20 cellular contexts compared by ENCODE assay signal in genomic region chr12:69589082-69589481, GRCh38. TPM values are rescaled to one million over a fixed set of nuclear protein-coding genes. Genes with fewer than 3 reads are reported as not detected.
A peak's percentile ranks its signal among the peaks of the same experiment; 100 is the strongest.
DNase-seq lines count a peak whose midpoint lies in the region; ATAC-seq, FAIRE-seq and TF ChIP-seq lines count a peak whose summit lies in the region.
"Had no signal": no experiment of that assay in that cellular context is flagged by ENCODE, and none has a peak within 500 bp of the region (broad histone marks: within the 10 kb centered on the region; RNA-seq: fewer than 3 reads in every experiment).

No MANE protein-coding gene starts in this region.

- H3K4me2 ChIP-seq in HepG2 (ENCODE audit: low read depth, low read length) = no peak overlapping the region
- H3K4me2 ChIP-seq: A549, GM23338 had no signal

- no peak overlapping the region for H3K4me3 Mint-ChIP-seq in activated CD4-positive, alpha-beta T cell treated with anti-CD3 and anti-CD28 coated beads for 36 hours
- peak overlapping the region; percentile 48 for H3K4me3 Mint-ChIP-seq in neural crest cell
- H3K4me3 Mint-ChIP-seq: CD4-positive, alpha-beta memory T cell; GM23338 had no signal

- TF ChIP-seq POLR2A in HepG2 (IDR thresholded peaks at IDR 0.05; ENCODE audit: insufficient read depth in 1 of 2, low read depth in 2 of 2, low read length in 2 of 2) (no peak; a peak in 1 of 4 replicates), right lobe of liver (IDR thresholded peaks at IDR 0.05) (no peak)

- H3K4me1 Mint-ChIP-seq in activated CD4-positive, alpha-beta T cell treated with anti-CD3 and anti-CD28 coated beads for 36 hours = peaks cover 37% of the 10 kb centered on the region
- H3K4me1 Mint-ChIP-seq in neural crest cell = peaks cover 15% of the 10 kb centered on the region
- H3K4me1 Mint-ChIP-seq: GM23338 had no signal

- no peak overlapping the region for H2AFZ ChIP-seq in HepG2 (ENCODE audit: low read length)
- H2AFZ ChIP-seq: GM23338 had no signal

- H4K20me1 ChIP-seq in HepG2 (ENCODE audit: insufficient read depth, low read length) = peaks cover 17% of the 10 kb centered on the region

- TF ChIP-seq EP300 in HepG2 (IDR thresholded peaks at IDR 0.05; ENCODE audit: low read depth in 2 of 2, low read length in 2 of 2) (no peak), HepG2 (CRISPR knock-in tag; IDR thresholded peaks at IDR 0.05; ENCODE audit: borderline replicate concordance) (no peak)

- no peak for TF ChIP-seq RAD21 in HepG2 (CRISPR knock-in tag; IDR thresholded peaks at IDR 0.05)

- H3K27me3 Mint-ChIP-seq in activated CD4-positive, alpha-beta T cell treated with anti-CD3 and anti-CD28 coated beads for 36 hours = no peaks in the 10 kb centered on the region
- H3K27me3 Mint-ChIP-seq in neural crest cell (ENCODE audit: low read depth) = no peaks in the 10 kb centered on the region
- H3K27me3 Mint-ChIP-seq: CD4-positive, alpha-beta memory T cell had no signal

- H3K27me3 ChIP-seq in HepG2 (ENCODE audit: control insufficient read depth in 1 of 2, insufficient read depth in 2 of 2, low read length in 2 of 2) (no peaks in the 10 kb centered on the region; a peak in 1 of 5 replicates), right lobe of liver (no peaks in the 10 kb centered on the region)

- no peak overlapping the region for H3K4me3 ChIP-seq in HepG2 (replicated peaks in 1 of 3; ENCODE audit: insufficient read depth in 1 of 3, low read depth in 2 of 3, low read length in 3 of 3)
- no peak overlapping the region for H3K4me3 ChIP-seq in right lobe of liver
- H3K4me3 ChIP-seq: A549, GM23338 had no signal

- H3K79me2 ChIP-seq in HepG2 (ENCODE audit: insufficient read depth, low read length) = peaks cover 28% of the 10 kb centered on the region

- H3K9me3 ChIP-seq in HepG2 (ENCODE audit: low read length) (no peaks in the 10 kb centered on the region), right lobe of liver (no peaks in the 10 kb centered on the region)
- H3K9me3 ChIP-seq: A549 had no signal

- H3K9me3 Mint-ChIP-seq in activated CD4-positive, alpha-beta T cell treated with anti-CD3 and anti-CD28 coated beads for 36 hours (ENCODE audit: low read depth) = no peaks in the 10 kb centered on the region
- H3K9me3 Mint-ChIP-seq in neural crest cell = no peaks in the 10 kb centered on the region
- H3K9me3 Mint-ChIP-seq: GM23338 had no signal

- peaks cover 15% of the 10 kb centered on the region for H3K4me1 ChIP-seq in HepG2 (ENCODE audit: insufficient read depth, low read length)
- peaks cover 0 to 12% (median 0%) of the 10 kb centered on the region in 4 donors for H3K4me1 ChIP-seq in right lobe of liver

- no TSS peak for BruUV-seq in HepG2 (replicated peaks; lab: Mats Ljungman, UMichigan)

- CTCF ChIA-PET in activated CD4-positive, alpha-beta T cell treated with anti-CD3 and anti-CD28 coated beads for 36 hours (lab: Charles Lee) = no interaction called here
- CTCF ChIA-PET in HepG2 (lab: Yijun Ruan, JAX; ENCODE audit: low intra/inter-chr PET ratio, low total read pairs) = no interaction called here

- no peak overlapping the region for H3K27ac ChIP-seq in HepG2 (ENCODE audit: extremely low read length, insufficient read depth, low read length)
- no peak overlapping the region for H3K27ac ChIP-seq in right lobe of liver
- H3K27ac ChIP-seq: 22Rv1, A549, C4-2B, HL-60 had no signal

- POLR2A ChIA-PET in activated CD4-positive, alpha-beta T cell treated with anti-CD3 and anti-CD28 coated beads for 36 hours (lab: Charles Lee) = no interaction called here
- POLR2A ChIA-PET in HepG2 (lab: Yijun Ruan, JAX) = no interaction called here

- TF ChIP-seq CTCF in HepG2 (CRISPR knock-in tag; IDR thresholded peaks at IDR 0.05) = no peak
- no peak for TF ChIP-seq CTCF in right lobe of liver (IDR thresholded peaks at IDR 0.05)
- no peak for TF ChIP-seq CTCF in neural crest cell (conservative IDR thresholded peaks at IDR 0.05)

- H3K27ac Mint-ChIP-seq in activated CD4-positive, alpha-beta T cell treated with anti-CD3 and anti-CD28 coated beads for 36 hours = peak overlapping the region; percentile 13
- H3K27ac Mint-ChIP-seq in neural crest cell (ENCODE audit: unreplicated experiment) = no peak overlapping the region
- H3K27ac Mint-ChIP-seq: GM23338 had no signal

- ATAC-seq in activated CD4-positive, alpha-beta T cell treated with anti-CD3 and anti-CD28 coated beads for 36 hours = no peak
- ATAC-seq in HepG2 (no peak), right lobe of liver (no peak)
- ATAC-seq: A549, GM23338 had no signal

- no peak for FAIRE-seq in HepG2 (lab: Jason Lieb, UNC)
- FAIRE-seq: A549, H54 had no signal

- no peak for DNase-seq in activated CD4-positive, alpha-beta T cell treated with anti-CD3 and anti-CD28 coated beads for 36 hours
- no peak for DNase-seq in activated CD4-positive, alpha-beta T cell treated with anti-CD3 and anti-CD28 coated beads for 1 hour
- DNase-seq in HepG2 (ENCODE audit: low spot score) (no peak), right lobe of liver (no peak), neural crest cell (ENCODE audit: low read depth, low spot score) (no peak), iPS-NIHi7 (ENCODE audit: extremely low spot score) (no peak), NOMO-1 treated with dmso at 0.1 percent for 144 hours (lab: John Stamatoyannopoulos, UW; ENCODE audit: unreplicated experiment) (no peak)
- DNase-seq: AML-193; CD4-positive, alpha-beta memory T cell; DMS79 treated with DMSO at 0.1 percent for 48 hours; GF-D8; HCEC 1CT had no signal

- intact Hi-C loops in activated CD4-positive, alpha-beta T cell treated with anti-CD3 and anti-CD28 coated beads for 36 hours (cut with DNase I, micrococcal nuclease) = loop anchor here (5.0 to 10.0 kb wide), 5 partner anchors 117 to 778 kb away; partner anchors contain the start of genes CNOT2 (in 2 of the 2), FRS2 (in 1 of the 2), KCNMB4 (in 1 of the 2) and RAB3IP (in 1 of the 2)
- intact Hi-C loops in HepG2 (cut with micrococcal nuclease; ENCODE audit: unreplicated experiment) (loop anchor here (5.0 kb wide), 1 partner anchor 232 kb away; the partner anchor contains the start of gene YEATS4), right lobe of liver (cut with DNase I) (no loop called here)

- no peak overlapping the region for H3K9ac ChIP-seq in HepG2 (ENCODE audit: insufficient read depth, low read depth, low read length)

- in situ Hi-C loops in HepG2 (cut with HindIII; ENCODE audit: extremely low pct_ligation_motif_present, low pct_unique_long_range_greater_than_20kb) = no loop called here

- WGBS in HepG2 (ENCODE audit: low lambda C conversion rate) = 100% methylated on average over 2 of the region's 2 CpGs
- WGBS in right lobe of liver (ENCODE audit: insufficient coverage, low coverage, low lambda C conversion rate, missing lambda C conversion rate) = 90% methylated on average over 2 of the region's 2 CpGs

- H3K36me3 Mint-ChIP-seq in activated CD4-positive, alpha-beta T cell treated with anti-CD3 and anti-CD28 coated beads for 36 hours (ENCODE audit: low read depth) = peaks cover 56% of the 10 kb centered on the region
- peaks cover 31% of the 10 kb centered on the region for H3K36me3 Mint-ChIP-seq in neural crest cell (ENCODE audit: low read depth)

- H3K36me3 ChIP-seq in HepG2 (replicated peaks in 1 of 2; ENCODE audit: control insufficient read depth in 1 of 2, insufficient read depth in 2 of 2, low read length in 2 of 2) (peaks cover 13 to 67% of the 10 kb centered on the region in 2 experiments), right lobe of liver (peaks cover 7 to 75% (median 36%) of the 10 kb centered on the region in 4 donors)

RNA-seq across cellular contexts. Expression of gene CCT2, which starts 3.8 kb away (rescaled TPM):
- total RNA-seq in activated CD4-positive, alpha-beta T cell treated with anti-CD3 and anti-CD28 coated beads for 36 hours = 100 to 1,000 TPM; 293 to 360 TPM
- 388 and 601 TPM in 2 replicates for total RNA-seq in HepG2 (2016; rRNA removed; fragmentation: Illumina TruSeq; extraction: Trizol)
- 74.2 and 102 TPM in 2 replicates for total RNA-seq in HepG2 (2016; cell fraction: cytosol; rRNA removed; fragmentation: Illumina TruSeq; extraction: Trizol; ENCODE audit: low read depth)
- 405 and 620 TPM in 2 replicates for total RNA-seq in HepG2 (2016; cell fraction: insoluble cytoplasmic fraction; rRNA removed; fragmentation: Illumina TruSeq; extraction: Trizol)
- total RNA-seq in HepG2 (2016; cell fraction: membrane; rRNA removed; fragmentation: Illumina TruSeq; extraction: Trizol) = 96.6 and 113 TPM in 2 replicates
- 229 and 234 TPM in 2 replicates for total RNA-seq in HepG2 (2016; cell fraction: nucleus; rRNA removed; fragmentation: Illumina TruSeq; extraction: Trizol)
- 153 and 209 TPM in 2 replicates for polyA plus RNA-seq in HepG2 (2011; rRNA removed)
- 129 and 135 TPM in 2 replicates for polyA plus RNA-seq in HepG2 (2011; cell fraction: cytosol; rRNA removed)
- 91.8 and 103 TPM in 2 replicates for polyA plus RNA-seq in HepG2 (2011; cell fraction: nucleus; rRNA removed)
- polyA plus RNA-seq in HepG2 (2012) = 133 and 169 TPM in 2 replicates
- 21.6 and 28.6 TPM in 2 replicates for polyA plus RNA-seq in HepG2 (2016; cell fraction: cytosol; fragmentation: Illumina TruSeq; extraction: Trizol; ENCODE audit: low read depth)
- polyA plus RNA-seq in HepG2 (2016; cell fraction: insoluble cytoplasmic fraction; fragmentation: Illumina TruSeq; extraction: Trizol; ENCODE audit: low read depth) = 377 and 387 TPM in 2 replicates
- polyA plus RNA-seq in HepG2 (2016; cell fraction: membrane; fragmentation: Illumina TruSeq; extraction: Trizol; ENCODE audit: low read depth) = 44.7 and 54.2 TPM in 2 replicates
- 250 and 258 TPM in 2 replicates for polyA plus RNA-seq in HepG2 (2016; cell fraction: nucleus; fragmentation: Illumina TruSeq; extraction: Trizol; ENCODE audit: insufficient read depth, low read depth)
- polyA minus RNA-seq in HepG2 (2011; rRNA and poly(A)+ RNA removed; ENCODE audit: low replicate concordance) = 131 and 249 TPM in 2 replicates
- 120 and 121 TPM in 2 replicates for polyA minus RNA-seq in HepG2 (2011; cell fraction: cytosol; rRNA and poly(A)+ RNA removed)
- 263 and 310 TPM in 2 replicates for polyA minus RNA-seq in HepG2 (2011; cell fraction: nucleus; rRNA and poly(A)+ RNA removed)
- 10 to 100 TPM; 39.8 to 81.9 (median 54.3) TPM for total RNA-seq in right lobe of liver
- total RNA-seq in neural crest cell = 388 and 392 TPM in 2 replicates

RNA-seq across cellular contexts. Expression of gene LRRC10, which starts 21.6 kb away (rescaled TPM):
- total RNA-seq in activated CD4-positive, alpha-beta T cell treated with anti-CD3 and anti-CD28 coated beads for 36 hours = not detected
- total RNA-seq in HepG2 (2016; rRNA removed; fragmentation: Illumina TruSeq; extraction: Trizol) (not detected in 2 replicates), right lobe of liver (not detected), neural crest cell (not detected in 2 replicates)
- not detected in 2 replicates for total RNA-seq in HepG2 (2016; cell fraction: cytosol; rRNA removed; fragmentation: Illumina TruSeq; extraction: Trizol; ENCODE audit: low read depth)
- total RNA-seq in HepG2 (2016; cell fraction: insoluble cytoplasmic fraction; rRNA removed; fragmentation: Illumina TruSeq; extraction: Trizol) = not detected in 2 replicates
- total RNA-seq in HepG2 (2016; cell fraction: membrane; rRNA removed; fragmentation: Illumina TruSeq; extraction: Trizol) = not detected in 2 replicates
- not detected in 2 replicates for total RNA-seq in HepG2 (2016; cell fraction: nucleus; rRNA removed; fragmentation: Illumina TruSeq; extraction: Trizol)
- not detected in 2 replicates for polyA plus RNA-seq in HepG2 (2011; rRNA removed)
- not detected in 2 replicates for polyA plus RNA-seq in HepG2 (2011; cell fraction: cytosol; rRNA removed)
- not detected in 2 replicates for polyA plus RNA-seq in HepG2 (2011; cell fraction: nucleus; rRNA removed)
- polyA plus RNA-seq in HepG2 (2012) = not detected in 2 replicates
- not detected in 2 replicates for polyA plus RNA-seq in HepG2 (2016; cell fraction: cytosol; fragmentation: Illumina TruSeq; extraction: Trizol; ENCODE audit: low read depth)
- polyA plus RNA-seq in HepG2 (2016; cell fraction: insoluble cytoplasmic fraction; fragmentation: Illumina TruSeq; extraction: Trizol; ENCODE audit: low read depth) = not detected in 2 replicates
- polyA plus RNA-seq in HepG2 (2016; cell fraction: membrane; fragmentation: Illumina TruSeq; extraction: Trizol; ENCODE audit: low read depth) = not detected in 2 replicates
- polyA plus RNA-seq in HepG2 (2016; cell fraction: nucleus; fragmentation: Illumina TruSeq; extraction: Trizol; ENCODE audit: insufficient read depth, low read depth) = not detected in 2 replicates
- polyA minus RNA-seq in HepG2 (2011; rRNA and poly(A)+ RNA removed; ENCODE audit: low replicate concordance) = not detected in 2 replicates
- polyA minus RNA-seq in HepG2 (2011; cell fraction: cytosol; rRNA and poly(A)+ RNA removed) = not detected in 2 replicates
- not detected in 2 replicates for polyA minus RNA-seq in HepG2 (2011; cell fraction: nucleus; rRNA and poly(A)+ RNA removed)
- total RNA-seq: CD4-positive, alpha-beta memory T cell; GM23338; HT1080 had no signal
- polyA plus RNA-seq: A549; BJ; CD4-positive, alpha-beta memory T cell; GM23338 had no signal

Comparison
In these comparisons a context has a peak if more than half of its experiments do, and no peak if none do; other contexts are left out.
1. intact Hi-C loops: an anchor here in activated CD4-positive, alpha-beta T cell treated with anti-CD3 and anti-CD28 coated beads for 36 hours (5.0 to 10.0 kb wide) and HepG2 (5.0 kb wide); none called in right lobe of liver.